ENCODE assay signal across 8 cellular contexts in the genomic region with DNA sequence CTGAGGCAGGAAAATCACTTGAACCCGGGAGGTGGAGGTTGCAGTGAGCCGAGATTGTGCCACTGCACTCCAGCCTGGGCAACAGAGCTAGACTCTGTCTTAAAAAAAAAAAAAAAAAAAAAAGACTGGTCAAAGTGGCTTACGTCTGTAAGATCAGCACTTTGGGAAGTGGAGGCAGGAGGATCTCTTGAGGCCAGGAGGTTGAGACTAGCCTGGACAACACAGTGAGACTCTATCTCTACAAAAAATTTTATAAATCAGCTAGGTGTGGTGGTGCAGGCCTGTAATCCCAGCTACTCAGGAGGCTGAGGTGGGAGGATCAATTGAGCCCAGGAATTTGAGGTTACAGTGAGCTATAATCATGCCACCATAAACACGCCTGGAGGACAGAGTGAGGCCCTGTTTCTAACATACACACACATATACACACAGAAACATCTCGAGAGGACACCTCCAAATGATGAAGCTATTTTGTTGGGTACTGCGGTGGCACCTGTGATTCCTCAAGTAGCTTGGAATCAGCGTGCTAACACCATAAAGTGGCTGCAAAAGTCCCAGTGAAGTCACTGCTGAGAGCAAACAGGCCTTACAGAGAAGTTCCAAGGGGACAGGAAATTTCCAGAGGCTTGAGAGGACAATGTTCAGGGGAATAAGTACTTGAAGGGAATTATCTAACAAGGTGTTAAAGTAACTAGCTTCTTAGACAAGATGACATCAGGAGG. TPM values are rescaled to one million over a fixed set of nuclear protein-coding genes. Genes with fewer than 3 reads are reported as not detected.
DNase-seq lines count a peak whose midpoint lies in the region; ATAC-seq and TF ChIP-seq lines count a peak whose summit lies in the region.

No MANE protein-coding gene starts in this region.

- 79% methylated on average over 7 of the region's 7 CpGs for WGBS in suprapubic skin

- intact Hi-C loops in activated CD4-positive, alpha-beta T cell treated with anti-CD3 and anti-CD28 coated beads for 36 hours (cut with DNase I, micrococcal nuclease) = no loop called here
- intact Hi-C loops in activated T-helper 1 cell treated with anti-CD3 and anti-CD28 coated beads, Interleukin-12 subunit alpha, Interleukin-12 subunit beta, Interleukin-2, Interleukin-4 antibody, amounts not matched to agents 30 ng/mL and 10 ng/mL and 1 ng/mL, durations not matched to agents 14 hours and 24 hours and 36 hours (cut with micrococcal nuclease) = loop anchor here (5.0 kb wide), 1 partner anchor 45 kb away; no protein-coding TSS in a partner anchor
- intact Hi-C loops in head of caudate nucleus (cut with DNase I) (loop anchor here (5.0 kb wide), 2 partner anchors 115 to 130 kb away; a partner anchor contains a TSS), sciatic nerve (cut with DNase I) (no loop called here)

- DNase-seq in activated CD4-positive, alpha-beta T cell treated with anti-CD3 and anti-CD28 coated beads for 36 hours = no peak
- no peak for DNase-seq in activated CD4-positive, alpha-beta T cell treated with anti-CD3 and anti-CD28 coated beads, Interleukin-2, amount 50 U/mL, for 1 hour
- no peak for DNase-seq in activated T-helper 1 cell treated with anti-CD3 and anti-CD28 coated beads, Interleukin-12 subunit alpha, Interleukin-12 subunit beta, Interleukin-2, Interleukin-4 antibody, amounts not matched to agents 30 ng/mL and 10 ng/mL and 1 ng/mL, durations not matched to agents 14 hours and 24 hours and 36 hours (ENCODE audit: low spot score)
- DNase-seq in immature natural killer cell (no peak), suprapubic skin (ENCODE audit: low spot score in 2 of 2) (no peak), head of caudate nucleus (no peak), sciatic nerve (ENCODE audit: low spot score) (no peak)

- H3K27me3 Mint-ChIP-seq in activated CD4-positive, alpha-beta T cell treated with anti-CD3 and anti-CD28 coated beads for 36 hours = no peaks in the 10 kb centered on the region
- no peaks in the 10 kb centered on the region for H3K27me3 Mint-ChIP-seq in activated T-helper 1 cell treated with anti-CD3 and anti-CD28 coated beads, Interleukin-12 subunit alpha, Interleukin-12 subunit beta, Interleukin-2, Interleukin-4 antibody, amounts not matched to agents 30 ng/mL and 10 ng/mL and 1 ng/mL, durations not matched to agents 14 hours and 24 hours and 36 hours (ENCODE audit: insufficient read depth)
- peaks cover 6 to 12% (median 10%) of the 10 kb centered on the region in 3 donors for H3K27me3 Mint-ChIP-seq in immature natural killer cell (ENCODE audit: low read depth in 3 of 3)

- H3K4me3 ChIP-seq in suprapubic skin = peak overlapping the region; percentile 90

- CTCF ChIA-PET in activated CD4-positive, alpha-beta T cell treated with anti-CD3 and anti-CD28 coated beads for 36 hours (lab: Charles Lee) = interaction anchor here (0.6 to 1.4 kb wide), 5 partner anchors 32 to 603 kb away, joined by 3 to 5 read pairs (median 4); a partner anchor contains a TSS

- POLR2A ChIA-PET in activated CD4-positive, alpha-beta T cell treated with anti-CD3 and anti-CD28 coated beads for 36 hours (lab: Charles Lee) = interaction anchor here (0.5 to 0.8 kb wide), 4 partner anchors 11 to 398 kb away, joined by 3 to 4 read pairs (median 3); no protein-coding TSS in a partner anchor

- no peaks in the 10 kb centered on the region for H3K36me3 ChIP-seq in suprapubic skin

- H3K4me1 Mint-ChIP-seq in activated CD4-positive, alpha-beta T cell treated with anti-CD3 and anti-CD28 coated beads for 36 hours = peaks cover 55% of the 10 kb centered on the region
- peaks cover 49% of the 10 kb centered on the region for H3K4me1 Mint-ChIP-seq in activated T-helper 1 cell treated with anti-CD3 and anti-CD28 coated beads, Interleukin-12 subunit alpha, Interleukin-12 subunit beta, Interleukin-2, Interleukin-4 antibody, amounts not matched to agents 30 ng/mL and 10 ng/mL and 1 ng/mL, durations not matched to agents 14 hours and 24 hours and 36 hours (ENCODE audit: low read depth)
- peaks cover 56 to 58% of the 10 kb centered on the region in 2 donors for H3K4me1 Mint-ChIP-seq in immature natural killer cell

- H3K4me1 ChIP-seq in suprapubic skin = peaks cover 63% of the 10 kb centered on the region

- TF ChIP-seq POLR2A in suprapubic skin (IDR thresholded peaks at IDR 0.05) = no peak

- no peak for ATAC-seq in activated CD4-positive, alpha-beta T cell treated with anti-CD3 and anti-CD28 coated beads for 36 hours
- ATAC-seq in HG03354 (IDR thresholded peaks at IDR 0.05; ENCODE audit: poor library complexity, severe bottlenecking, unreplicated experiment) = no peak
- ATAC-seq in sciatic nerve = no peak

- no peaks in the 10 kb centered on the region for H3K27me3 ChIP-seq in suprapubic skin

- H3K27ac ChIP-seq in suprapubic skin = peak overlapping the region; percentile 96

- no peaks in the 10 kb centered on the region for H3K9me3 Mint-ChIP-seq in activated CD4-positive, alpha-beta T cell treated with anti-CD3 and anti-CD28 coated beads for 36 hours (ENCODE audit: low read depth)
- H3K9me3 Mint-ChIP-seq in activated T-helper 1 cell treated with anti-CD3 and anti-CD28 coated beads, Interleukin-12 subunit alpha, Interleukin-12 subunit beta, Interleukin-2, Interleukin-4 antibody, amounts not matched to agents 30 ng/mL and 10 ng/mL and 1 ng/mL, durations not matched to agents 14 hours and 24 hours and 36 hours = no peaks in the 10 kb centered on the region
- H3K9me3 Mint-ChIP-seq in immature natural killer cell = no peaks in the 10 kb centered on the region

- peak overlapping the region; percentile 78 for H3K4me3 Mint-ChIP-seq in activated CD4-positive, alpha-beta T cell treated with anti-CD3 and anti-CD28 coated beads for 36 hours
- peak overlapping the region; percentile 90 for H3K4me3 Mint-ChIP-seq in activated T-helper 1 cell treated with anti-CD3 and anti-CD28 coated beads, Interleukin-12 subunit alpha, Interleukin-12 subunit beta, Interleukin-2, Interleukin-4 antibody, amounts not matched to agents 30 ng/mL and 10 ng/mL and 1 ng/mL, durations not matched to agents 14 hours and 24 hours and 36 hours
- peak overlapping the region; percentile 82 to 92 (median 88) for H3K4me3 Mint-ChIP-seq in immature natural killer cell

- no peaks in the 10 kb centered on the region for H3K9me3 ChIP-seq in suprapubic skin

- no peak for TF ChIP-seq EP300 in suprapubic skin (IDR thresholded peaks at IDR 0.05)

- peaks cover 15% of the 10 kb centered on the region for H3K36me3 Mint-ChIP-seq in activated CD4-positive, alpha-beta T cell treated with anti-CD3 and anti-CD28 coated beads for 36 hours (ENCODE audit: low read depth)
- H3K36me3 Mint-ChIP-seq in activated T-helper 1 cell treated with anti-CD3 and anti-CD28 coated beads, Interleukin-12 subunit alpha, Interleukin-12 subunit beta, Interleukin-2, Interleukin-4 antibody, amounts not matched to agents 30 ng/mL and 10 ng/mL and 1 ng/mL, durations not matched to agents 14 hours and 24 hours and 36 hours (ENCODE audit: low read depth) = peaks cover 21% of the 10 kb centered on the region
- H3K36me3 Mint-ChIP-seq in immature natural killer cell = peaks cover 0 to 3% (median 0%) of the 10 kb centered on the region in 3 donors

- no peak for TF ChIP-seq CTCF in suprapubic skin (IDR thresholded peaks at IDR 0.05)

- peak overlapping the region; percentile 83 for H3K27ac Mint-ChIP-seq in activated CD4-positive, alpha-beta T cell treated with anti-CD3 and anti-CD28 coated beads for 36 hours
- H3K27ac Mint-ChIP-seq in activated T-helper 1 cell treated with anti-CD3 and anti-CD28 coated beads, Interleukin-12 subunit alpha, Interleukin-12 subunit beta, Interleukin-2, Interleukin-4 antibody, amounts not matched to agents 30 ng/mL and 10 ng/mL and 1 ng/mL, durations not matched to agents 14 hours and 24 hours and 36 hours = peak overlapping the region; percentile 87
- H3K27ac Mint-ChIP-seq in immature natural killer cell = peak overlapping the region; percentile 80 to 96 (median 87)

RNA-seq across cellular contexts. Expression of a gene that starts 1.4 kb away (rescaled TPM):
- 10 to 100 TPM; 53.1 to 56.2 TPM for total RNA-seq in activated CD4-positive, alpha-beta T cell treated with anti-CD3 and anti-CD28 coated beads for 36 hours
- 95.5 and 96.8 TPM in 2 replicates for total RNA-seq in activated T-helper 1 cell treated with anti-CD3 and anti-CD28 coated beads, Interleukin-12 subunit alpha, Interleukin-12 subunit beta, Interleukin-2, Interleukin-4 antibody, amounts not matched to agents 30 ng/mL and 10 ng/mL and 1 ng/mL, durations not matched to agents 14 hours and 24 hours and 36 hours
- 10 to 100 TPM; 30.9 to 53.3 (median 37.3) TPM for polyA plus RNA-seq in immature natural killer cell
- total RNA-seq in suprapubic skin = 10 to 100 TPM; 55.5 to 78.3 (median 64.1) TPM
- 77.3 TPM for total RNA-seq in sciatic nerve

RNA-seq across cellular contexts. Expression of a gene that starts 52.7 kb away (rescaled TPM):
- total RNA-seq in activated CD4-positive, alpha-beta T cell treated with anti-CD3 and anti-CD28 coated beads for 36 hours = 10 to 100 TPM; 44.3 to 50.5 TPM
- total RNA-seq in activated T-helper 1 cell treated with anti-CD3 and anti-CD28 coated beads, Interleukin-12 subunit alpha, Interleukin-12 subunit beta, Interleukin-2, Interleukin-4 antibody, amounts not matched to agents 30 ng/mL and 10 ng/mL and 1 ng/mL, durations not matched to agents 14 hours and 24 hours and 36 hours = 74.4 and 81.7 TPM in 2 replicates
- 10 to 100 TPM in 2 of 3 donors, 1 to 10 TPM in 1; 1.6 to 32.6 (median 14.9) TPM for polyA plus RNA-seq in immature natural killer cell
- 100 to 1,000 TPM in 1 of 4 donors, 10 to 100 TPM in 3; 23.6 to 136 (median 53.4) TPM for total RNA-seq in suprapubic skin
- total RNA-seq in sciatic nerve = 51.5 TPM

Comparison
In these comparisons a context has a peak if more than half of its experiments do, and no peak if none do; other contexts are left out.
1. intact Hi-C loops: an anchor here in activated T-helper 1 cell treated with anti-CD3 and anti-CD28 coated beads, Interleukin-12 subunit alpha, Interleukin-12 subunit beta, Interleukin-2, Interleukin-4 antibody, amounts not matched to agents 30 ng/mL and 10 ng/mL and 1 ng/mL, durations not matched to agents 14 hours and 24 hours and 36 hours (5.0 kb wide) and head of caudate nucleus (5.0 kb wide); none called in activated CD4-positive, alpha-beta T cell treated with anti-CD3 and anti-CD28 coated beads for 36 hours and sciatic nerve.